In the genomic region with DNA sequence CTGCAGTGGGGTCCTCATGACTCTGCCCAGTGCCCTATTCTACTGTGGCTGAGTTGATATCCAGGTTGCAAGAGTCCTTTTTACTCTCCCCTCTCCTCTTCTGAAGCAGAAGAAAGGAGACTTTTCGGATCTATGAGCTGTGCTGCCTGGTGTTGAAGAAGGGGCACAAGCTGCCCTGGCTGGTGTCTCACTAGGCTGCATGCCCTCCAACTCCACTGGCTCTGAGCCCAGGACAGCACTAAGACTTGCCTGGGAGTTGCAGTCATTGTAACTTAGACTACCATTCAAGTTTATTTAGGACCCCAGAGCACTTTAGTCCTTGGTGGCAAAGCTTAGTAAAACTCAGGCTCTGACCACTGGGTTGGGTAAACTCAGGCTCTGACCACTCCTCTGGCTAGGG, we compare ENCODE assay signal across 25 cellular contexts.
DNase-seq lines count a peak whose midpoint lies in the region; ATAC-seq lines count a peak whose summit lies in the region.
"Had no signal": no experiment of that assay in that cellular context is flagged by ENCODE, and none has a peak within 500 bp of the region (broad histone marks: within the 10 kb centered on the region; RNA-seq: fewer than 3 reads in every experiment).

No MANE protein-coding gene starts in this region.

- no peak overlapping the region for H3K27ac Mint-ChIP-seq in stimulated activated naive CD8-positive, alpha-beta T cell treated with anti-CD3 and anti-CD28 coated beads, Interleukin-15, amount 100 ng/mL, for 72 hours
- H3K27ac Mint-ChIP-seq: CD14-positive monocyte; CD8-positive, alpha-beta memory T cell had no signal

- no peak overlapping the region for H3K4me3 ChIP-seq in MG63
- H3K4me3 ChIP-seq: GM23248, SJSA1 had no signal

- H3K9me3 ChIP-seq in MG63: no peaks in the 10 kb centered on the region; the same call in 1 of the 2 replicates
- H3K9me3 ChIP-seq: BE2C, SJSA1 had no signal

- no peaks in the 10 kb centered on the region for H3K9me3 Mint-ChIP-seq in stimulated activated naive CD8-positive, alpha-beta T cell treated with anti-CD3 and anti-CD28 coated beads, Interleukin-15, amount 100 ng/mL, for 72 hours
- H3K9me3 Mint-ChIP-seq: H9 had no signal

- H3K27me3 Mint-ChIP-seq in stimulated activated naive CD8-positive, alpha-beta T cell treated with anti-CD3 and anti-CD28 coated beads, Interleukin-15, amount 100 ng/mL, for 72 hours: no peaks in the 10 kb centered on the region

- H3K4me1 Mint-ChIP-seq in stimulated activated naive CD8-positive, alpha-beta T cell treated with anti-CD3 and anti-CD28 coated beads, Interleukin-15, amount 100 ng/mL, for 72 hours: no peaks in the 10 kb centered on the region
- H3K4me1 Mint-ChIP-seq: H9 had no signal

- ATAC-seq in stimulated activated naive CD8-positive, alpha-beta T cell treated with anti-CD3 and anti-CD28 coated beads, Interleukin-15, amount 100 ng/mL, for 72 hours: peak; percentile 61
- ATAC-seq: PC-3, Right ventricle myocardium inferior had no signal

- DNase-seq in DMS 273 (lab: John Stamatoyannopoulos, UW; ENCODE audit: unreplicated experiment) (peak; percentile 25), DMS 273 treated with DMSO at 0.1 percent for 48 hours (lab: John Stamatoyannopoulos, UW) (no peak), MG63 (peak; percentile 4), medulla oblongata (ENCODE audit: extremely low spot score) (peak; percentile 45), superior temporal gyrus (ENCODE audit: extremely low spot score) (no peak), inferior parietal cortex (ENCODE audit: extremely low spot score) (no peak)
- no peak for DNase-seq in stimulated activated naive CD8-positive, alpha-beta T cell treated with anti-CD3 and anti-CD28 coated beads, Interleukin-15, amount 100 ng/mL, for 72 hours
- DNase-seq: BE2C; Calu3; CD8-positive, alpha-beta memory T cell; GM23248; H9; Kasumi-1; MV-4-11; NCI-H1105; NCI-H1436 treated with DMSO at 0.1 percent for 48 hours; NCI-H187 treated with DMSO at 0.1 percent for 48 hours; NCI-H2171 treated with DMSO at 0.1 percent for 48 hours; NCI-H345; NCI-H524 treated with DMSO at 0.1 percent for 48 hours; NCI-H774; PC-3 had no signal

- no peak overlapping the region for H3K4me3 Mint-ChIP-seq in stimulated activated naive CD8-positive, alpha-beta T cell treated with anti-CD3 and anti-CD28 coated beads, Interleukin-15, amount 100 ng/mL, for 72 hours
- H3K4me3 Mint-ChIP-seq: CD8-positive, alpha-beta memory T cell; H9 had no signal

- H3K27me3 ChIP-seq in MG63: no peaks in the 10 kb centered on the region
- H3K27me3 ChIP-seq: BE2C, SJSA1 had no signal

- no peaks in the 10 kb centered on the region for H3K36me3 ChIP-seq in MG63
- H3K36me3 ChIP-seq: BE2C, SJSA1 had no signal

Comparison
In these comparisons a context has a peak if more than half of its experiments do, and no peak if none do; other contexts are left out.
1. DNase-seq: peak in DMS 273 (single experiment), MG63 (single experiment) and medulla oblongata (single experiment); none in DMS 273 treated with DMSO at 0.1 percent for 48 hours (single experiment), stimulated activated naive CD8-positive, alpha-beta T cell treated with anti-CD3 and anti-CD28 coated beads, Interleukin-15, amount 100 ng/mL, for 72 hours (0 of 2), superior temporal gyrus (single experiment) and inferior parietal cortex (single experiment).